Comparison of ENCODE assay signal across 16 cellular contexts in the genomic region with DNA sequence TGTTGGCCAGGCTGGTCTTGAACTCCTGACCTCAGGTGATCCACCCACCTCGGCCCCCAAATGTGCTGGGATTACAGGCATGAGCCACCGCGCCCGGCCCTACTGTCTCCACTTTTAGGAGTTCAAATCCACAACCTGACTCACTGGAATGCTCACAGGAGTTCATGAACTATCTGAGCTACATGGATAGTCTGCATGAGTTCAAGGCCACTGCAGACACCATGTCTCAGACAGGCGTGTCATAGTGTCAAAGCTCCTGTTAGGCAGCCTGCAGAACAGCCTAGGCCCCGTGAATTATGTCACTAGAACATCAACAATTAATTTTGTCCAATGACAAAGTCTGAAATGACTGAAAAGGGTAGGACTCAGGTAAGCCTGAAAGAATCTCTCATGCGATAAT.
"Had no signal": no experiment of that assay in that cellular context is flagged by ENCODE, and none has a peak within 500 bp of the region (broad histone marks: within the 10 kb centered on the region; RNA-seq: fewer than 3 reads in every experiment).

No MANE protein-coding gene starts in this region.

- H3K36me3 Mint-ChIP-seq: immature natural killer cell; naive thymus-derived CD4-positive, alpha-beta T cell had no signal

- ATAC-seq: gastrocnemius medialis; left colon; naive thymus-derived CD4-positive, alpha-beta T cell had no signal

- H2AFZ ChIP-seq: parathyroid adenoma had no signal

- H3K4me3 ChIP-seq: coronary artery, esophagus muscularis mucosa, gastrocnemius medialis, prostate gland, sigmoid colon, skin epidermis, stomach, thoracic aorta, transverse colon had no signal

- H3K36me3 ChIP-seq: esophagus muscularis mucosa, gastrocnemius medialis, prostate gland, sigmoid colon, stomach, thoracic aorta, transverse colon had no signal

- H3K4me1 ChIP-seq: parathyroid adenoma had no signal

- H3K9me3 ChIP-seq: esophagus muscularis mucosa, gastrocnemius medialis, prostate gland, sigmoid colon, stomach, thoracic aorta, transverse colon had no signal

- H3K9ac ChIP-seq: parathyroid adenoma had no signal

- DNase-seq: effector CD8-positive, alpha-beta T cell; gastrocnemius medialis; immature natural killer cell; left colon; naive thymus-derived CD4-positive, alpha-beta T cell; sigmoid colon; stimulated activated CD4-positive, alpha-beta T cell treated with anti-CD3 and anti-CD28 coated beads, Interleukin-12 subunit alpha, Interleukin-12 subunit beta, amount 100 ng/mL, for 4 hours; stimulated activated naive CD4-positive, alpha-beta T cell; stomach; transverse colon had no signal

- H3K27ac Mint-ChIP-seq: immature natural killer cell had no signal

- H3K79me2 ChIP-seq: parathyroid adenoma had no signal

- H3K9me3 Mint-ChIP-seq: naive thymus-derived CD4-positive, alpha-beta T cell had no signal

- H3K27ac ChIP-seq: coronary artery, esophagus muscularis mucosa, gastrocnemius medialis, parathyroid adenoma, prostate gland, sigmoid colon, skin epidermis, stomach, thoracic aorta, transverse colon had no signal
